In the genomic region with DNA sequence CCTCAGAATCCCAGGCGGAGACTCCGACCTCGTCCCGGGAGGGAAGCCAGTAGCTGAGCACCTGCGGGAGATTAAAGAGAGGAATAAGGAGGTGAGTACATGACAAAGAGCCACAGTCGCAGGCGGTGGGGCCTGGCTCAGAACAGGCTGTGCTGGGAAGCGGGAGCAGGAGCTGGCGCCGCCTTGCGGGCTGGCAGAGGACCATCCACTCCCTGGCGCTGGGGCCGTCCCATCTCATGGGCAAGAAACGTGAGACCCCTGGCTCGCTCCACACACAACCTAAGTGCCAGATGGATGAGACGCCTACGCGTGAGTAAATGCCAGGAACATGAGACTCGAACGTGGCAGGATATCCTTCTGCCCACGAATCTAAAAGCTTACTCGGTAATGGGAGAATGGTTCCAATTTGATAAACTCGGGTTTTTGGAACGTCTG, we compare ENCODE assay signal across 8 cellular contexts. TPM values are rescaled to one million over a fixed set of nuclear protein-coding genes. Genes with fewer than 3 reads are reported as not detected.
DNase-seq lines count a peak whose midpoint lies in the region; ATAC-seq and TF ChIP-seq lines count a peak whose summit lies in the region.

No MANE protein-coding gene starts in this region.

- peak overlapping the region; percentile 6 to 36 for H3K9ac ChIP-seq in stomach smooth muscle (ENCODE audit: low read length in 2 of 2)

- no peaks in the 10 kb centered on the region for H3K27me3 ChIP-seq in stomach smooth muscle (ENCODE audit: control insufficient read depth in 1 of 2, insufficient read depth in 2 of 2, low read length in 2 of 2)

- intact Hi-C loops in left colon (cut with DNase I, micrococcal nuclease) = no loop called here

- DNase-seq in GM12865 (ENCODE audit: low read depth) (no peak), NCI-H510A treated with DMSO at 0.1 percent for 48 hours (lab: John Stamatoyannopoulos, UW) (peak; percentile 18), choroid plexus epithelial cell (ENCODE audit: low read depth) (peak; percentile 81), left colon (peak; percentile 82 to 84), NAMALWA (ENCODE audit: low spot score) (no peak)

- H3K36me3 ChIP-seq in stomach smooth muscle (ENCODE audit: control insufficient read depth in 2 of 2, insufficient read depth in 2 of 2, low read length in 2 of 2) = peaks cover 0 to 2% of the 10 kb centered on the region in 2 donors

- no peaks in the 10 kb centered on the region for H3K9me3 ChIP-seq in stomach smooth muscle (ENCODE audit: control insufficient read depth in 2 of 2, low read length in 2 of 2)

- H3K27ac ChIP-seq in stomach smooth muscle (ENCODE audit: low read length) = no peak overlapping the region

- ATAC-seq in left colon (peak; percentile 88), HG02678 (IDR thresholded peaks at IDR 0.05; ENCODE audit: unreplicated experiment) (no peak), HG02884 (IDR thresholded peaks at IDR 0.05; ENCODE audit: unreplicated experiment) (no peak)

- TF ChIP-seq CTCF in GM12865 (IDR thresholded peaks at IDR 0.05; ENCODE audit: insufficient read depth, low read depth, low read length, missing control alignments) (peak; percentile 10), choroid plexus epithelial cell (conservative IDR thresholded peaks at IDR 0.05; ENCODE audit: low read depth, low read length) (peak; percentile 88)

- peaks cover 14% of the 10 kb centered on the region for H3K4me1 ChIP-seq in stomach smooth muscle (ENCODE audit: control insufficient read depth, insufficient read depth, low read length)

- H3K4me3 ChIP-seq in GM12865 (ENCODE audit: low read depth, low read length) (no peak overlapping the region), choroid plexus epithelial cell (ENCODE audit: low read depth, low read length) (no peak overlapping the region), stomach smooth muscle (ENCODE audit: low read length in 2 of 2) (peak overlapping the region in 1 of 2 donors; percentile 29)

RNA-seq across cellular contexts. Expression of gene CEND1, which starts 6.3 kb away (rescaled TPM):
- under 1 TPM in 1 of 2 donors, not detected in 1; 0.36 TPM for total RNA-seq in left colon

RNA-seq across cellular contexts. Expression of gene GATD1, which starts 6.3 kb away (rescaled TPM):
- total RNA-seq in left colon = 10 to 100 TPM; 49.2 to 60.2 TPM

RNA-seq across cellular contexts. Expression of gene SLC25A22, which starts 14.5 kb away (rescaled TPM):
- total RNA-seq in left colon = 10 to 100 TPM; 16.0 to 16.8 TPM

RNA-seq across cellular contexts. Expression of gene PIDD1, which starts 21.4 kb away (rescaled TPM):
- 10 to 100 TPM; 20.0 to 25.8 TPM for total RNA-seq in left colon

RNA-seq across cellular contexts. Expression of gene RPLP2, which starts 26.2 kb away (rescaled TPM):
- 1,000 to 10,000 TPM; 1,811 to 1,846 TPM for total RNA-seq in left colon

Comparison
In these comparisons a context has a peak if more than half of its experiments do, and no peak if none do; other contexts are left out.
1. DNase-seq: peak in NCI-H510A treated with DMSO at 0.1 percent for 48 hours (single experiment), choroid plexus epithelial cell (single experiment) and left colon (2 of 2); none in GM12865 (single experiment) and NAMALWA (single experiment).